In genomic region chr20:7610681-7611080, GRCh38 we compare ENCODE assay signal across 8 cellular contexts.
"Had no signal": no experiment of that assay in that cellular context is flagged by ENCODE, and none has a peak within 500 bp of the region (broad histone marks: within the 10 kb centered on the region; RNA-seq: fewer than 3 reads in every experiment).

No MANE protein-coding gene starts in this region.

- H3K4me3 ChIP-seq: GM23248, K562 had no signal

- H3K9ac ChIP-seq: GM23248 had no signal

- DNase-seq: GM23248, GOT3, H9, HCEC 1CT, IMR-90, KG1 had no signal

- H2AFZ ChIP-seq: GM23248 had no signal

- FAIRE-seq: HTR-8/SVneo, K562 had no signal

- H3K4me1 Mint-ChIP-seq: H9 had no signal

- ATAC-seq: K562 had no signal

- H3K9me3 Mint-ChIP-seq: H9 had no signal

- H3K27ac ChIP-seq: GM23248 had no signal

- H3K4me3 Mint-ChIP-seq: H9 had no signal

- H3K27ac Mint-ChIP-seq: H9 had no signal
